ENCODE assay signal across 31 cellular contexts in the genomic region with DNA sequence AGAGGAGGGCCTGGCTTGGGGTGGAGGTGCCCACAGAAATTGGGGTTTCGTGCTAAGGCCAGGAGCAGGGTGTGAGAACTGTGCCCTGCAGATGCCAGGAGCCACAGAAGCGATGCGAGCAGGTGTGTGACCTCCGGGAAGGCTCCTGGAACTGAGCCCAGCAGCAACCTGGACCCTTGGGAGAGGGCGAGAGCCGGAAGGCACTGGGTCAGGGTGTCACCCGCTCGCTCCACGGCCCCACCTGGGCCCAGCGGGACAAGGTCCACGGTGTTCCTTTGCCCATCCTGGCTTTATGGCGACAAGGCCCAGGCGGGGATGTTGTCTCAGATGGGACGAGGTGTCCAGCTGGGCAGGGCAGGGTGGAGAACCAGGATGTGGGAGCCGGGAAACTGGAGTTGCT. TPM values are rescaled to one million over a fixed set of nuclear protein-coding genes. Genes with fewer than 3 reads are reported as not detected.
"Had no signal": no experiment of that assay in that cellular context is flagged by ENCODE, and none has a peak within 500 bp of the region (broad histone marks: within the 10 kb centered on the region; RNA-seq: fewer than 3 reads in every experiment).

No MANE protein-coding gene starts in this region.

- FAIRE-seq: kidney, TTC549 had no signal

- H3K4me3 Mint-ChIP-seq: activated CD8-positive, alpha-beta T cell treated with anti-CD3 and anti-CD28 coated beads, Interleukin-2, amount 10 ng/mL, durations not matched to agents 7 days and 5 days; activated naive CD8-positive, alpha-beta T cell treated with anti-CD3 and anti-CD28 coated beads, Interleukin-2, amount 50 U/mL, for 24 hours; activated T-helper 1 cell treated with anti-CD3 and anti-CD28 coated beads, Interleukin-12 subunit alpha, Interleukin-12 subunit beta, Interleukin-2, Interleukin-4 antibody, amounts not matched to agents 30 ng/mL and 10 ng/mL and 1 ng/mL, durations not matched to agents 14 hours and 24 hours and 36 hours; dendritic cell treated with granulocyte-macrophage colony-stimulating factor and Interleukin-4, amounts not matched to agents 40 ng/mL and 50 ng/mL, for 4 days; natural killer cell treated with Interleukin-12 subunit alpha and Interleukin-12 subunit beta and Interleukin-15 and Interleukin-18, amount 100 ng/mL, for 72 hours; stimulated activated naive CD8-positive, alpha-beta T cell treated with anti-CD3 and anti-CD28 coated beads, Interleukin-15, Interleukin-2, amounts not matched to agents 100 ng/mL and 50 ng/mL, for 24 hours; T-helper 2 cell treated with Interferon-gamma antibody and Interleukin-4, amounts not matched to agents 5 μg/mL and 100 μg/mL, for 36 hours had no signal

- H3K4me3 ChIP-seq: left lung, thyroid gland had no signal

- H3K4me1 ChIP-seq: parathyroid adenoma had no signal

- H3K9me3 ChIP-seq: neutrophil, thyroid gland had no signal

- H3K27ac ChIP-seq: left lung, neutrophil, parathyroid adenoma, thyroid gland, WERI-Rb-1 had no signal

- DNase-seq: activated CD4-positive, alpha-beta T cell treated with anti-CD3 and anti-CD28 coated beads for 1 hour; activated CD4-positive, alpha-beta T cell treated with anti-CD3 and anti-CD28 coated beads, Interleukin-2, amount 50 U/mL, for 1 hour; activated CD8-positive, alpha-beta T cell treated with anti-CD3 and anti-CD28 coated beads, Interleukin-2, amount 10 ng/mL, durations not matched to agents 7 days and 5 days; activated gamma-delta T cell; activated naive CD4-positive, alpha-beta T cell treated with anti-CD3 and anti-CD28 coated beads, Interleukin-2, amount 50 U/mL, for 16 hours; activated naive CD8-positive, alpha-beta T cell treated with anti-CD3 and anti-CD28 coated beads, Interleukin-2, amount 50 U/mL, for 24 hours; effector CD8-positive, alpha-beta T cell; erythroblast; foreskin fibroblast; kidney; left lung; right cardiac atrium; stimulated activated CD4-positive, alpha-beta T cell treated with anti-CD3 and anti-CD28 coated beads, Interleukin-1b, Interleukin-23, amount 100 ng/mL, for 48 hours; substantia nigra; thyroid gland; WERI-Rb-1 had no signal

- ATAC-seq: activated CD8-positive, alpha-beta T cell treated with anti-CD3 and anti-CD28 coated beads, Interleukin-2, amount 10 ng/mL, durations not matched to agents 7 days and 5 days; activated naive CD8-positive, alpha-beta T cell treated with anti-CD3 and anti-CD28 coated beads, Interleukin-2, amount 50 U/mL, for 24 hours; left lung; natural killer cell treated with Interleukin-12 subunit alpha and Interleukin-12 subunit beta and Interleukin-15 and Interleukin-18, amount 100 ng/mL, for 72 hours; right cardiac atrium had no signal

- H3K79me2 ChIP-seq: parathyroid adenoma had no signal

- H2AFZ ChIP-seq: parathyroid adenoma had no signal

- H3K36me3 ChIP-seq: neutrophil, thyroid gland, WERI-Rb-1 had no signal

- H3K27me3 Mint-ChIP-seq: stimulated activated naive CD8-positive, alpha-beta T cell treated with anti-CD3 and anti-CD28 coated beads, Interleukin-15, Interleukin-2, amounts not matched to agents 100 ng/mL and 50 ng/mL, for 24 hours had no signal

- H3K36me3 Mint-ChIP-seq: natural killer cell treated with Interleukin-12 subunit alpha and Interleukin-12 subunit beta and Interleukin-15 and Interleukin-18, amount 100 ng/mL, for 72 hours had no signal

- H3K27ac Mint-ChIP-seq: activated naive CD8-positive, alpha-beta T cell treated with anti-CD3 and anti-CD28 coated beads, Interleukin-2, amount 50 U/mL, for 24 hours; activated T-helper 1 cell treated with anti-CD3 and anti-CD28 coated beads, Interleukin-12 subunit alpha, Interleukin-12 subunit beta, Interleukin-2, Interleukin-4 antibody, amounts not matched to agents 30 ng/mL and 10 ng/mL and 1 ng/mL, durations not matched to agents 14 hours and 24 hours and 36 hours; dendritic cell treated with granulocyte-macrophage colony-stimulating factor and Interleukin-4, amounts not matched to agents 40 ng/mL and 50 ng/mL, for 4 days; natural killer cell treated with Interleukin-12 subunit alpha and Interleukin-12 subunit beta and Interleukin-15 and Interleukin-18, amount 100 ng/mL, for 72 hours; stimulated activated naive CD8-positive, alpha-beta T cell treated with anti-CD3 and anti-CD28 coated beads, Interleukin-15, Interleukin-2, amounts not matched to agents 100 ng/mL and 50 ng/mL, for 24 hours; T-helper 2 cell treated with Interferon-gamma antibody and Interleukin-4, amounts not matched to agents 5 μg/mL and 100 μg/mL, for 36 hours had no signal

- H3K27me3 ChIP-seq: thyroid gland had no signal

- H3K4me1 Mint-ChIP-seq: activated naive CD8-positive, alpha-beta T cell treated with anti-CD3 and anti-CD28 coated beads, Interleukin-2, amount 50 U/mL, for 24 hours had no signal

RNA-seq across cellular contexts. Expression of a gene that starts 4.2 kb away (rescaled TPM):
- total RNA-seq: activated CD8-positive, alpha-beta T cell treated with anti-CD3 and anti-CD28 coated beads, Interleukin-2, amount 10 ng/mL, durations not matched to agents 7 days and 5 days; activated T-helper 1 cell treated with anti-CD3 and anti-CD28 coated beads, Interleukin-12 subunit alpha, Interleukin-12 subunit beta, Interleukin-2, Interleukin-4 antibody, amounts not matched to agents 30 ng/mL and 10 ng/mL and 1 ng/mL, durations not matched to agents 14 hours and 24 hours and 36 hours; fibroblast of lung; natural killer cell treated with Interleukin-12 subunit alpha and Interleukin-12 subunit beta and Interleukin-15 and Interleukin-18, amount 100 ng/mL, for 72 hours; pulmonary artery endothelial cell; skeletal muscle tissue had no signal
- polyA plus RNA-seq: fibroblast of lung had no signal

RNA-seq across cellular contexts. Expression of a gene that starts 46.3 kb away (rescaled TPM):
- total RNA-seq: activated CD8-positive, alpha-beta T cell treated with anti-CD3 and anti-CD28 coated beads, Interleukin-2, amount 10 ng/mL, durations not matched to agents 7 days and 5 days; natural killer cell treated with Interleukin-12 subunit alpha and Interleukin-12 subunit beta and Interleukin-15 and Interleukin-18, amount 100 ng/mL, for 72 hours had no signal

RNA-seq across cellular contexts. Expression of a gene that starts 59.8 kb away (rescaled TPM):
- total RNA-seq: activated CD8-positive, alpha-beta T cell treated with anti-CD3 and anti-CD28 coated beads, Interleukin-2, amount 10 ng/mL, durations not matched to agents 7 days and 5 days; activated T-helper 1 cell treated with anti-CD3 and anti-CD28 coated beads, Interleukin-12 subunit alpha, Interleukin-12 subunit beta, Interleukin-2, Interleukin-4 antibody, amounts not matched to agents 30 ng/mL and 10 ng/mL and 1 ng/mL, durations not matched to agents 14 hours and 24 hours and 36 hours; cerebellum; fibroblast of lung; glomerular endothelial cell; kidney; left lung; lung microvascular endothelial cell; right cardiac atrium; skeletal muscle tissue; thyroid gland; ureter had no signal
- polyA plus RNA-seq: fibroblast of lung, right cardiac atrium had no signal
